Comparison of ENCODE assay signal across 8 cellular contexts in the genomic region with DNA sequence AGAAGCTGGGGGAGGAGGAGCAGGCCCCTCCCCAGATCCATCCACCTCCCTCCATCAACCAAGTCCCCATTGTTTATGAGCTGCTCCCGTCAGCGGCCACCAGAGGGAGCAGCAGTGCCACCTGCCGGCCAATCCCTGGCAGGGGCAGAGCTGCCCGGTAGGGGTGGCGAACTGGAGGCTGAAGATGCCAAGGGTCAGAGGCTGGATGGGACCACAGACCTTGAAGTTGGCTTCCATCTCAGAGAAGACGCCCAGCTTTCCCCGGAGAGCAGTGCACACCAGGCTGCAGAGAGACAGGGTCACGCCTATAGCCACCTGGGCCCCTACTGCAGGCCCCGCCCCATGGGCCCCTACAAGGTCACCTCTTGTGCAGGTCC. TPM values are rescaled to one million over a fixed set of nuclear protein-coding genes. Genes with fewer than 3 reads are reported as not detected.
DNase-seq lines count a peak whose midpoint lies in the region; ATAC-seq and TF ChIP-seq lines count a peak whose summit lies in the region.

No MANE protein-coding gene starts in this region.

- POLR2A ChIA-PET in Caco-2 (lab: Charles Lee), result interaction anchor here (0.5 kb wide), 1 partner anchor 40 kb away, joined by 9 read pairs; no protein-coding TSS in a partner anchor

- BruUV-seq in Caco-2 (replicated peaks; lab: Mats Ljungman, UMichigan), result no TSS peak

- WGBS in esophagus squamous epithelium, 2 donors, result 50 to 100% methylated on average over 1 to 4 of the region's 9 CpGs

- no peaks in the 10 kb centered on the region for H3K9me3 ChIP-seq in Caco-2
- no peaks in the 10 kb centered on the region for H3K9me3 ChIP-seq in esophagus squamous epithelium
- no peaks in the 10 kb centered on the region for H3K9me3 ChIP-seq in stomach smooth muscle (ENCODE audit: control insufficient read depth in 2 of 2, low read length in 2 of 2)

- H3K4me1 ChIP-seq in Caco-2 (peaks cover 20% of the 10 kb centered on the region), esophagus squamous epithelium (peaks cover 14 to 49% (median 18%) of the 10 kb centered on the region in 3 donors), stomach smooth muscle (ENCODE audit: control insufficient read depth, insufficient read depth, low read length) (peaks cover 42% of the 10 kb centered on the region)

- intact Hi-C loops in Caco-2 (cut with micrococcal nuclease; ENCODE audit: unreplicated experiment), result loop anchor here (1.0 kb wide), 2 partner anchors 27 to 105 kb away; no protein-coding TSS in a partner anchor
- intact Hi-C loops in esophagus squamous epithelium (cut with DNase I), result loop anchor here (5.0 kb wide), 1 partner anchor 103 kb away; no protein-coding TSS in a partner anchor

- peaks cover 22% of the 10 kb centered on the region for H3K4me1 Mint-ChIP-seq in Caco-2 (ENCODE audit: low read depth, unreplicated experiment)
- H3K4me1 Mint-ChIP-seq in natural killer cell treated with Interleukin-12 subunit alpha and Interleukin-12 subunit beta and Interleukin-15 and Interleukin-18, amount 100 ng/mL, for 72 hours (ENCODE audit: low read depth in 2 of 2), result peaks cover 59 to 66% of the 10 kb centered on the region in 2 donors

- no peak overlapping the region for H3K27ac Mint-ChIP-seq in Caco-2 (ENCODE audit: unreplicated experiment)
- peak overlapping the region; percentile 41 to 77 for H3K27ac Mint-ChIP-seq in natural killer cell treated with Interleukin-12 subunit alpha and Interleukin-12 subunit beta and Interleukin-15 and Interleukin-18, amount 100 ng/mL, for 72 hours

- ATAC-seq in natural killer cell treated with Interleukin-12 subunit alpha and Interleukin-12 subunit beta and Interleukin-15 and Interleukin-18, amount 100 ng/mL, for 72 hours, result peak; percentile 40 to 57
- no peak for ATAC-seq in GM19351 (IDR thresholded peaks at IDR 0.05; ENCODE audit: unreplicated experiment)

- no peak overlapping the region for H3K4me3 ChIP-seq in Caco-2 (ENCODE audit: low read depth, low read length)
- no peak overlapping the region for H3K4me3 ChIP-seq in esophagus squamous epithelium
- H3K4me3 ChIP-seq in stomach smooth muscle (ENCODE audit: low read length in 2 of 2), result peak overlapping the region in 1 of 2 donors; percentile 35

- no peak overlapping the region for H3K4me3 Mint-ChIP-seq in Caco-2 (ENCODE audit: unreplicated experiment)
- H3K4me3 Mint-ChIP-seq in natural killer cell treated with Interleukin-12 subunit alpha and Interleukin-12 subunit beta and Interleukin-15 and Interleukin-18, amount 100 ng/mL, for 72 hours, result no peak overlapping the region

- H3K27ac ChIP-seq in esophagus squamous epithelium, result peak overlapping the region in 3 of 4 donors; percentile 18 to 40 (median 39)
- peak overlapping the region; percentile 18 for H3K27ac ChIP-seq in stomach smooth muscle (ENCODE audit: low read length)

- CTCF ChIA-PET in Caco-2 (lab: Charles Lee), result interaction anchor here (0.6 to 7.8 kb wide), 36 partner anchors 11 to 428 kb away, joined by 3 to 241 read pairs (median 4); a partner anchor contains a TSS

- no peaks in the 10 kb centered on the region for H3K9me3 Mint-ChIP-seq in Caco-2 (ENCODE audit: unreplicated experiment)
- no peaks in the 10 kb centered on the region for H3K9me3 Mint-ChIP-seq in natural killer cell treated with Interleukin-12 subunit alpha and Interleukin-12 subunit beta and Interleukin-15 and Interleukin-18, amount 100 ng/mL, for 72 hours

- peaks cover 45% of the 10 kb centered on the region for H3K36me3 Mint-ChIP-seq in Caco-2 (ENCODE audit: insufficient read depth, unreplicated experiment)
- peaks cover 7% of the 10 kb centered on the region for H3K36me3 Mint-ChIP-seq in natural killer cell treated with Interleukin-12 subunit alpha and Interleukin-12 subunit beta and Interleukin-15 and Interleukin-18, amount 100 ng/mL, for 72 hours

- peak; percentile 77 to 90 for DNase-seq in Caco-2
- peak; percentile 92 for DNase-seq in HuH-7.5 (ENCODE audit: low spot score)
- DNase-seq in OCI-M1 (lab: John Stamatoyannopoulos, UW), result peak; percentile 82
- DNase-seq in activated T-cell treated with anti-CD3 and anti-CD28 coated beads, Interleukin-2, amount 50 U/mL, for 1 hour, result peak; percentile 85
- DNase-seq in esophagus squamous epithelium (lab: John Stamatoyannopoulos, UW), result no peak
- DNase-seq in natural killer cell treated with Interleukin-12 subunit alpha and Interleukin-12 subunit beta and Interleukin-15 and Interleukin-18, amount 100 ng/mL, for 72 hours (ENCODE audit: low spot score), result peak; percentile 84

- H3K36me3 ChIP-seq in Caco-2 (ENCODE audit: control insufficient read depth, insufficient read depth, low read length) (peaks cover 4% of the 10 kb centered on the region), esophagus squamous epithelium (peaks cover 0 to 53% (median 11%) of the 10 kb centered on the region in 3 donors), stomach smooth muscle (ENCODE audit: control insufficient read depth in 2 of 2, insufficient read depth in 2 of 2, low read length in 2 of 2) (peaks cover 21 to 22% of the 10 kb centered on the region in 2 donors)

- peak; percentile 98 to 100 for TF ChIP-seq CTCF in Caco-2 (IDR thresholded peaks at IDR 0.05; ENCODE audit: insufficient read depth in 1 of 2, low read depth in 1 of 2, low read length in 1 of 2, severe bottlenecking in 1 of 2, unreplicated experiment in 1 of 2)
- TF ChIP-seq CTCF in esophagus squamous epithelium (IDR thresholded peaks at IDR 0.05), result peak; percentile 98 to 100 (median 99)

- H3K27me3 Mint-ChIP-seq in Caco-2 (ENCODE audit: insufficient read depth, unreplicated experiment), result no peaks in the 10 kb centered on the region
- H3K27me3 Mint-ChIP-seq in natural killer cell treated with Interleukin-12 subunit alpha and Interleukin-12 subunit beta and Interleukin-15 and Interleukin-18, amount 100 ng/mL, for 72 hours, result no peaks in the 10 kb centered on the region

- H3K9ac ChIP-seq in stomach smooth muscle (ENCODE audit: low read length in 2 of 2), result no peak overlapping the region

- TF ChIP-seq POLR2A in esophagus squamous epithelium (IDR thresholded peaks at IDR 0.05), result no peak

- H3K27me3 ChIP-seq in Caco-2 (replicated peaks; ENCODE audit: control insufficient read depth, insufficient read depth, low read length), result no peaks in the 10 kb centered on the region
- H3K27me3 ChIP-seq in esophagus squamous epithelium, result no peaks in the 10 kb centered on the region
- no peaks in the 10 kb centered on the region for H3K27me3 ChIP-seq in stomach smooth muscle (ENCODE audit: control insufficient read depth in 1 of 2, insufficient read depth in 2 of 2, low read length in 2 of 2)

RNA-seq across cellular contexts. Expression of a gene that starts 3.6 kb away (rescaled TPM):
- 56.8 and 61.5 TPM in 2 replicates for total RNA-seq in Caco-2 (2022)
- total RNA-seq in esophagus squamous epithelium, result 10 to 100 TPM; 35.7 to 60.1 (median 38.4) TPM
- total RNA-seq in natural killer cell treated with Interleukin-12 subunit alpha and Interleukin-12 subunit beta and Interleukin-15 and Interleukin-18, amount 100 ng/mL, for 72 hours, result 100 to 1,000 TPM in 1 of 2 donors, 10 to 100 TPM in 1; 76.6 to 157 TPM

RNA-seq across cellular contexts. Expression of a gene that starts 5.1 kb away (rescaled TPM):
- total RNA-seq in Caco-2 (2022) (not detected in 2 replicates), esophagus squamous epithelium (1 to 10 TPM in 3 of 4 donors, under 1 TPM in 1; 0.21 to 3.6 (median 1.8) TPM)
- 100 to 1,000 TPM; 124 to 886 TPM for total RNA-seq in natural killer cell treated with Interleukin-12 subunit alpha and Interleukin-12 subunit beta and Interleukin-15 and Interleukin-18, amount 100 ng/mL, for 72 hours

RNA-seq across cellular contexts. Expression of a gene that starts 5.8 kb away (rescaled TPM):
- total RNA-seq in Caco-2 (2022) (13.3 and 14.7 TPM in 2 replicates), esophagus squamous epithelium (10 to 100 TPM; 16.0 to 34.3 (median 28.0) TPM)
- total RNA-seq in natural killer cell treated with Interleukin-12 subunit alpha and Interleukin-12 subunit beta and Interleukin-15 and Interleukin-18, amount 100 ng/mL, for 72 hours, result 10 to 100 TPM; 44.6 to 89.8 TPM

RNA-seq across cellular contexts. Expression of a gene that starts 12.1 kb away (rescaled TPM):
- 1.3 and 1.4 TPM in 2 replicates for total RNA-seq in Caco-2 (2022)
- 10 to 100 TPM in 2 of 4 donors, 1 to 10 TPM in 2; 3.6 to 29.0 (median 10.2) TPM for total RNA-seq in esophagus squamous epithelium
- 10 to 100 TPM in 1 of 2 donors, 1 to 10 TPM in 1; 7.5 to 10.6 TPM for total RNA-seq in natural killer cell treated with Interleukin-12 subunit alpha and Interleukin-12 subunit beta and Interleukin-15 and Interleukin-18, amount 100 ng/mL, for 72 hours

RNA-seq across cellular contexts. Expression of a gene that starts 15.5 kb away (rescaled TPM):
- 2.7 and 3.9 TPM in 2 replicates for total RNA-seq in Caco-2 (2022)
- total RNA-seq in esophagus squamous epithelium, result 10 to 100 TPM; 11.9 to 72.7 (median 35.6) TPM
- total RNA-seq in natural killer cell treated with Interleukin-12 subunit alpha and Interleukin-12 subunit beta and Interleukin-15 and Interleukin-18, amount 100 ng/mL, for 72 hours, result 10 to 100 TPM in 1 of 2 donors, 1 to 10 TPM in 1; 7.9 to 18.1 TPM

Comparison
In these comparisons a context has a peak if more than half of its experiments do, and no peak if none do; other contexts are left out.
1. RNA of a gene that starts 5.1 kb away (total RNA-seq): 124 to 886 TPM in natural killer cell treated with Interleukin-12 subunit alpha and Interleukin-12 subunit beta and Interleukin-15 and Interleukin-18, amount 100 ng/mL, for 72 hours; 0.21 to 3.6 TPM in esophagus squamous epithelium and not detected in Caco-2; every median in the first group is over 10 times any median in the second.